In genomic region chrX:76617020-76617419, GRCh38 we compare ENCODE assay signal across 27 cellular contexts.
"Had no signal": no experiment of that assay in that cellular context is flagged by ENCODE, and none has a peak within 500 bp of the region (broad histone marks: within the 10 kb centered on the region; RNA-seq: fewer than 3 reads in every experiment).

No MANE protein-coding gene starts in this region.

- H3K27me3 ChIP-seq: colonic mucosa, gastrocnemius medialis, heart right ventricle had no signal

- H3K4me3 ChIP-seq: colonic mucosa, esophagus squamous epithelium, gastrocnemius medialis, heart right ventricle, left lung, lower lobe of right lung had no signal

- DNase-seq: colonic mucosa; cortex of kidney; effector CD8-positive, alpha-beta T cell; effector memory CD8-positive, alpha-beta T cell; endodermal cell; erythroblast; esophagus squamous epithelium; foreskin fibroblast; foreskin melanocyte; gastrocnemius medialis; glutamatergic neuron; head of caudate nucleus; heart right ventricle; hippocampal formation; left cardiac atrium; left lung; left ventricle myocardium superior; lower lobe of right lung; mammary epithelial cell; mesendoderm; midbrain; naive thymus-derived CD4-positive, alpha-beta T cell had no signal

- H3K4me1 ChIP-seq: colonic mucosa, esophagus squamous epithelium, gastrocnemius medialis, heart right ventricle, left lung, lower lobe of right lung had no signal

- H3K27ac ChIP-seq: colonic mucosa, epithelial cell of prostate, esophagus squamous epithelium, gastrocnemius medialis, heart right ventricle, left lung, lower lobe of right lung had no signal

- ATAC-seq: effector memory CD8-positive, alpha-beta T cell; esophagus mucosa; gastrocnemius medialis; heart right ventricle; left cardiac atrium; left lung; left ventricle myocardium superior; lower lobe of right lung; naive thymus-derived CD4-positive, alpha-beta T cell had no signal

- FAIRE-seq: endometrium, islet of Langerhans, keratinocyte had no signal

- H3K9me3 ChIP-seq: colonic mucosa, esophagus squamous epithelium, gastrocnemius medialis, lower lobe of right lung had no signal

- H3K36me3 ChIP-seq: colonic mucosa, esophagus squamous epithelium, gastrocnemius medialis, heart right ventricle, left lung, lower lobe of right lung had no signal
